17 cellular contexts compared by ENCODE assay signal in the genomic region with DNA sequence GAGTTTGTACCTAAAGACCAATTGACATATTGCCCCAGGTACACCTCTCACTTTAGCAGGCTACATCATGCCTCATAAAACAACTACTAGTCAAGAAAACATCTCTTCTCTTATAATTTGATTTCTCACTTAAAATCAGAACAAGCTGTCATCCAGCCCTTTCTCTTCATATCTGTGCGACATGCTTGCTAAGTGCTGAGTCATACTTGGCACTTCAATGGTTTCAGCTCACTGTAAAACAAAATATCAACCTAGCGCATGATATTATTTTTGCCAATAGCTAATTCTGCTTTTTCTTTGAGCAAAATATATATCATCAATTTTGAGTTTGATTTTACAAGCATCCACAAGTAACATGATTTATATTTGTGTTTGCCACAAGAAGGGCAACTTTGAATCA. TPM values are rescaled to one million over a fixed set of nuclear protein-coding genes. Genes with fewer than 3 reads are reported as not detected.
DNase-seq lines count a peak whose midpoint lies in the region; ATAC-seq and TF ChIP-seq lines count a peak whose summit lies in the region.
"Had no signal": no experiment of that assay in that cellular context is flagged by ENCODE, and none has a peak within 500 bp of the region (broad histone marks: within the 10 kb centered on the region; RNA-seq: fewer than 3 reads in every experiment).

No MANE protein-coding gene starts in this region.

- no peak for TF ChIP-seq CTCF in choroid plexus epithelial cell (conservative IDR thresholded peaks at IDR 0.05; ENCODE audit: low read depth, low read length)

- no peaks in the 10 kb centered on the region for H3K27me3 Mint-ChIP-seq in activated CD8-positive, alpha-beta memory T cell treated with anti-CD3 and anti-CD28 coated beads, Interleukin-2, amount 10 ng/mL, durations not matched to agents 7 days and 5 days
- H3K27me3 Mint-ChIP-seq: stimulated activated memory B cell treated with anti-CD40 and anti-IgM and Interleukin-4, amounts not matched to agents 10 μg/mL and 1 μg/mL and 100 μg/mL, for 72 hours had no signal

- CTCF ChIA-PET in activated CD8-positive, alpha-beta memory T cell treated with anti-CD3 and anti-CD28 coated beads, Interleukin-2, amount 10 ng/mL, durations not matched to agents 7 days and 5 days (lab: Charles Lee): no interaction called here

- no peaks in the 10 kb centered on the region for H3K9me3 ChIP-seq in MG63

- peaks cover 3% of the 10 kb centered on the region for H3K9me3 Mint-ChIP-seq in activated CD8-positive, alpha-beta memory T cell treated with anti-CD3 and anti-CD28 coated beads, Interleukin-2, amount 10 ng/mL, durations not matched to agents 7 days and 5 days (ENCODE audit: low read depth)

- no peak for ATAC-seq in activated CD8-positive, alpha-beta memory T cell treated with anti-CD3 and anti-CD28 coated beads, Interleukin-2, amount 10 ng/mL, durations not matched to agents 7 days and 5 days
- ATAC-seq in GM21717 (IDR thresholded peaks at IDR 0.05; ENCODE audit: unreplicated experiment): no peak
- no peak for ATAC-seq in HG03045 (IDR thresholded peaks at IDR 0.05; ENCODE audit: unreplicated experiment)
- ATAC-seq: stimulated activated memory B cell treated with anti-CD40 and anti-IgM and Interleukin-4, amounts not matched to agents 10 μg/mL and 1 μg/mL and 100 μg/mL, for 72 hours had no signal

- no peaks in the 10 kb centered on the region for H3K4me1 Mint-ChIP-seq in activated CD8-positive, alpha-beta memory T cell treated with anti-CD3 and anti-CD28 coated beads, Interleukin-2, amount 10 ng/mL, durations not matched to agents 7 days and 5 days
- H3K4me1 Mint-ChIP-seq: immature natural killer cell; mesothelial cell of epicardium; stimulated activated memory B cell treated with anti-CD40 and anti-IgM and Interleukin-4, amounts not matched to agents 10 μg/mL and 1 μg/mL and 100 μg/mL, for 72 hours had no signal

- H3K36me3 ChIP-seq in MG63: no peaks in the 10 kb centered on the region
- H3K36me3 ChIP-seq: upper lobe of left lung had no signal

- H3K27me3 ChIP-seq in MG63: no peaks in the 10 kb centered on the region
- H3K27me3 ChIP-seq: upper lobe of left lung had no signal

- H3K27ac Mint-ChIP-seq in activated CD8-positive, alpha-beta memory T cell treated with anti-CD3 and anti-CD28 coated beads, Interleukin-2, amount 10 ng/mL, durations not matched to agents 7 days and 5 days: no peak overlapping the region
- H3K27ac Mint-ChIP-seq: activated naive CD4-positive, alpha-beta T cell treated with anti-CD3 and anti-CD28 coated beads for 36 hours; CD14-positive monocyte; immature natural killer cell; mesothelial cell of epicardium; stimulated activated memory B cell treated with anti-CD40 and anti-IgM and Interleukin-4, amounts not matched to agents 10 μg/mL and 1 μg/mL and 100 μg/mL, for 72 hours had no signal

- DNase-seq in EL: peak; percentile 8
- DNase-seq in MG63: peak; percentile 14
- DNase-seq in choroid plexus epithelial cell (ENCODE audit: low read depth): peak; percentile 11
- peak; percentile 1 for DNase-seq in putamen (ENCODE audit: low spot score)
- DNase-seq in activated CD8-positive, alpha-beta memory T cell treated with anti-CD3 and anti-CD28 coated beads, Interleukin-2, amount 10 ng/mL, durations not matched to agents 7 days and 5 days: no peak
- DNase-seq: activated naive CD4-positive, alpha-beta T cell treated with anti-CD3 and anti-CD28 coated beads for 36 hours; DND-41; immature natural killer cell; KBM-7; NCI-H1694; NCI-H510A treated with DMSO at 0.1 percent for 48 hours; upper lobe of left lung had no signal

- peaks cover 2% of the 10 kb centered on the region for H3K36me3 Mint-ChIP-seq in activated CD8-positive, alpha-beta memory T cell treated with anti-CD3 and anti-CD28 coated beads, Interleukin-2, amount 10 ng/mL, durations not matched to agents 7 days and 5 days
- H3K36me3 Mint-ChIP-seq: CD14-positive monocyte; stimulated activated memory B cell treated with anti-CD40 and anti-IgM and Interleukin-4, amounts not matched to agents 10 μg/mL and 1 μg/mL and 100 μg/mL, for 72 hours had no signal

- H3K4me3 Mint-ChIP-seq in activated CD8-positive, alpha-beta memory T cell treated with anti-CD3 and anti-CD28 coated beads, Interleukin-2, amount 10 ng/mL, durations not matched to agents 7 days and 5 days: no peak overlapping the region
- H3K4me3 Mint-ChIP-seq: activated naive CD4-positive, alpha-beta T cell treated with anti-CD3 and anti-CD28 coated beads for 36 hours; CD14-positive monocyte; immature natural killer cell; mesothelial cell of epicardium; stimulated activated memory B cell treated with anti-CD40 and anti-IgM and Interleukin-4, amounts not matched to agents 10 μg/mL and 1 μg/mL and 100 μg/mL, for 72 hours had no signal

- H3K4me3 ChIP-seq in MG63: no peak overlapping the region
- no peak overlapping the region for H3K4me3 ChIP-seq in choroid plexus epithelial cell (ENCODE audit: low read depth, low read length)
- H3K4me3 ChIP-seq: upper lobe of left lung had no signal

RNA-seq across cellular contexts. Expression of gene FUNDC1, which starts 27.9 kb away (rescaled TPM):
- total RNA-seq in MG63 (2014; rRNA removed; shearing (Covaris generic); ENCODE audit: low replicate concordance): 20.4 and 24.3 TPM in 2 replicates
- total RNA-seq in activated CD8-positive, alpha-beta memory T cell treated with anti-CD3 and anti-CD28 coated beads, Interleukin-2, amount 10 ng/mL, durations not matched to agents 7 days and 5 days: 1 to 10 TPM; 8.2 to 9.9 TPM
